Comparison of ENCODE assay signal across 20 cellular contexts in the genomic region with DNA sequence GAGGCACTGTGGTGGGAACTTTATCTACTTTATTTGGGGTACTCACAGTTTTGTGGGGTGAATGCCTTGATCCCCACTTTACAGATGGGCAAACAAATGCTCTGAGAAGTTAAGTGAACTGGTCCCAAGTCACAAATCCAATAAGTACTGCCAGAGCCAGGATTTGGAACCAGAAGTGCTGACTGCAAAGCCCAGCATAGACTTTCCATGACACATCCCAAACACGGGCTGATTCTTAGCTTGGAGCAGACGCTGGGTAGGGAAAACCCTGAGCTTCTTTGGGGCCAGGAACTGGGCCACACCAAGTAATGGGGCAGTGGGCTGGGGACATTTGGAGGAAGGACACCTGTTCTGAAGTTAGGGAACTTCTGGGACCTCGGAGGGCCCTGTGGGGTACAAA. TPM values are rescaled to one million over a fixed set of nuclear protein-coding genes. Genes with fewer than 3 reads are reported as not detected.
A peak's percentile ranks its signal among the peaks of the same experiment; 100 is the strongest.
DNase-seq lines count a peak whose midpoint lies in the region; ATAC-seq, FAIRE-seq and TF ChIP-seq lines count a peak whose summit lies in the region.
"Had no signal": no experiment of that assay in that cellular context is flagged by ENCODE, and none has a peak within 500 bp of the region (broad histone marks: within the 10 kb centered on the region; RNA-seq: fewer than 3 reads in every experiment).

No MANE protein-coding gene starts in this region.

- ATAC-seq in gastrocnemius medialis, result peak; percentile 66 to 68
- no peak for ATAC-seq in GM21786 (IDR thresholded peaks at IDR 0.05; ENCODE audit: unreplicated experiment)
- ATAC-seq: activated T-cell treated with anti-CD3 and anti-CD28 coated beads, Interleukin-2, amount 50 U/mL, for 4 hours had no signal

- H3K4me1 ChIP-seq in left ventricle myocardium inferior (peaks cover 89% of the 10 kb centered on the region), gastrocnemius medialis (peaks cover 49 to 71% of the 10 kb centered on the region in 2 donors), vagina (peaks cover 43% of the 10 kb centered on the region)
- H3K4me1 ChIP-seq: breast epithelium had no signal

- DNase-seq in RPMI7951 (ENCODE audit: low read depth) (peak; percentile 29), left ventricle myocardium inferior (no peak), gastrocnemius medialis (no peak), vagina (ENCODE audit: extremely low spot score in 2 of 2) (no peak), NK-92 (lab: John Stamatoyannopoulos, UW; ENCODE audit: unreplicated experiment) (no peak), urothelium cell line (ENCODE audit: low spot score) (no peak)
- DNase-seq: activated CD4-positive, alpha-beta T cell treated with anti-CD3 and anti-CD28 coated beads for 4 hours; activated naive CD4-positive, alpha-beta T cell treated with Interleukin-2 at 50 U/mL for 16 hours; activated T-cell treated with anti-CD3 and anti-CD28 coated beads, Interleukin-2, amount 50 U/mL, for 4 hours; CD4-positive, alpha-beta T cell; effector memory CD4-positive, alpha-beta T cell; erythroblast; islet precursor cell; NCI-H2081; posterior cingulate gyrus had no signal

- no peak for FAIRE-seq in urothelium cell line (lab: Jason Lieb, UNC)
- FAIRE-seq: colon had no signal

- H3K9me3 ChIP-seq in left ventricle myocardium inferior (replicated peaks), result no peaks in the 10 kb centered on the region
- H3K9me3 ChIP-seq in gastrocnemius medialis, result no peaks in the 10 kb centered on the region
- no peaks in the 10 kb centered on the region for H3K9me3 ChIP-seq in vagina
- H3K9me3 ChIP-seq: breast epithelium had no signal

- TF ChIP-seq CTCF in left ventricle myocardium inferior (IDR thresholded peaks at IDR 0.05; ENCODE audit: borderline replicate concordance) (no peak), gastrocnemius medialis (IDR thresholded peaks at IDR 0.05 in 4 of 5, conservative IDR thresholded peaks at IDR 0.05 in 1 of 5) (no peak), vagina (IDR thresholded peaks at IDR 0.05) (no peak)

- no peak overlapping the region for H3K4me3 ChIP-seq in left ventricle myocardium inferior
- H3K4me3 ChIP-seq in gastrocnemius medialis, result no peak overlapping the region
- H3K4me3 ChIP-seq in vagina, result no peak overlapping the region
- H3K4me3 ChIP-seq: breast epithelium, lung had no signal

- H3K27me3 ChIP-seq in left ventricle myocardium inferior (ENCODE audit: low read depth), result no peaks in the 10 kb centered on the region
- no peaks in the 10 kb centered on the region for H3K27me3 ChIP-seq in gastrocnemius medialis
- no peaks in the 10 kb centered on the region for H3K27me3 ChIP-seq in vagina
- H3K27me3 ChIP-seq: breast epithelium had no signal

- in situ Hi-C loops in gastrocnemius medialis (cut with MboI; ENCODE audit: low sequenced_read_pairs in 4 of 4), result loop anchor here in 1 of 4 donors (25.0 kb wide), 1 partner anchor 91 kb away; no protein-coding TSS in a partner anchor

- no peaks in the 10 kb centered on the region for H3K36me3 ChIP-seq in left ventricle myocardium inferior
- no peaks in the 10 kb centered on the region for H3K36me3 ChIP-seq in gastrocnemius medialis
- H3K36me3 ChIP-seq in vagina, result no peaks in the 10 kb centered on the region
- H3K36me3 ChIP-seq: breast epithelium had no signal

- peak overlapping the region; percentile 83 for H3K27ac ChIP-seq in left ventricle myocardium inferior (replicated peaks)
- peak overlapping the region; percentile 24 to 52 (median 28) for H3K27ac ChIP-seq in gastrocnemius medialis
- H3K27ac ChIP-seq in vagina, result peak overlapping the region; percentile 47

- TF ChIP-seq POLR2A in gastrocnemius medialis (IDR thresholded peaks at IDR 0.05) (no peak), vagina (IDR thresholded peaks at IDR 0.05) (no peak)

- intact Hi-C loops in left ventricle myocardium inferior (cut with micrococcal nuclease), result no loop called here
- intact Hi-C loops in gastrocnemius medialis (cut with DNase I; ENCODE audit: low total_unique reads), result loop anchor here (5.0 kb wide), 1 partner anchor 86 kb away; no protein-coding TSS in a partner anchor
- intact Hi-C loops in vagina (cut with DNase I), result no loop called here

RNA-seq across cellular contexts. Expression of gene RIN2, which starts 20.3 kb away (rescaled TPM):
- total RNA-seq in RPMI7951 (2014; rRNA removed; shearing (Covaris generic)), result 61.0 and 62.8 TPM in 2 replicates
- total RNA-seq in left ventricle myocardium inferior, result 48.8 TPM
- 10 to 100 TPM; 17.9 to 30.9 (median 22.6) TPM for total RNA-seq in gastrocnemius medialis
- total RNA-seq in vagina, result 86.9 TPM
- total RNA-seq: activated CD8-positive, alpha-beta memory T cell treated with anti-CD3 and anti-CD28 coated beads for 36 hours had no signal

Comparison
In these comparisons a context has a peak if more than half of its experiments do, and no peak if none do; other contexts are left out.
1. H3K27ac ChIP-seq: peak in every context shown above with its lines; median percentile 83 in left ventricle myocardium inferior; 47 in vagina; 28 in gastrocnemius medialis.